In the genomic region with DNA sequence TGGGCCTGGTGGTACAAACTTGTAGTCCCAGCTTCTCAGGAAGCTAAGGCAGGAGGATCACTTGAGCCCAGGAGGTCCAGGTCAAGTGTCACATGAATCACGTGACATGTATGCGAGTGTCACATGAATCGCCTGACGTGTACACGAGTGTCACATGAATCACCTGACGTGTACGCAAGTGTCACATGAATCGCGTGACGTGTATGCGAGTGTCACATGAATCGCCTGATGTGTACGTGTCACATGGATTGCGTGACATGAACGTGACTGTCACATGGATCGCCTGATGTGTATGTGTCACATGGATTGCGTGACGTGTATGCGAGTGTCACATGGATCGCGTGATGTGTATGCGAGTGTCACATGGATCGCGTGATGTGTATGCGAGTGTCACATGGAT, we compare ENCODE assay signal across 21 cellular contexts. TPM values are rescaled to one million over a fixed set of nuclear protein-coding genes. Genes with fewer than 3 reads are reported as not detected.
"Had no signal": no experiment of that assay in that cellular context is flagged by ENCODE, and none has a peak within 500 bp of the region (broad histone marks: within the 10 kb centered on the region; RNA-seq: fewer than 3 reads in every experiment).

No MANE protein-coding gene starts in this region.

- H3K9me3 ChIP-seq: colonic mucosa, neutrophil, suprapubic skin, transverse colon, vagina had no signal

- H3K27me3 ChIP-seq: colonic mucosa, vagina had no signal

- H3K4me3 ChIP-seq: colonic mucosa, esophagus squamous epithelium, lung, sigmoid colon, spleen, suprapubic skin, transverse colon, vagina had no signal

- H3K27ac ChIP-seq: colonic mucosa, neutrophil, parathyroid adenoma, sigmoid colon, spleen, suprapubic skin, transverse colon, vagina had no signal

- DNase-seq: colonic mucosa; effector memory CD4-positive, alpha-beta T cell; esophagus squamous epithelium; left ventricle myocardium superior; natural killer cell; sigmoid colon; spleen; stimulated activated CD8-positive, alpha-beta memory T cell treated with anti-CD3 and anti-CD28 coated beads, Interleukin-4, amount 100 ng/mL, for 48 hours; stimulated activated naive CD4-positive, alpha-beta T cell; stimulated activated naive CD8-positive, alpha-beta T cell treated with anti-CD3 and anti-CD28 coated beads, Interleukin-15, amount 100 ng/mL, for 72 hours; transverse colon had no signal

- H2AFZ ChIP-seq: parathyroid adenoma had no signal

- ATAC-seq: left ventricle myocardium superior; natural killer cell; stimulated activated naive CD8-positive, alpha-beta T cell treated with anti-CD3 and anti-CD28 coated beads, Interleukin-15, amount 100 ng/mL, for 72 hours had no signal

- H3K9ac ChIP-seq: parathyroid adenoma had no signal

- H3K79me2 ChIP-seq: parathyroid adenoma had no signal

- FAIRE-seq: endothelial cell of umbilical vein, frontal cortex, keratinocyte had no signal

- H3K4me1 ChIP-seq: colonic mucosa, esophagus squamous epithelium, sigmoid colon, spleen, suprapubic skin, transverse colon, vagina had no signal

- H3K36me3 ChIP-seq: colonic mucosa, esophagus squamous epithelium, neutrophil, sigmoid colon, spleen, suprapubic skin, transverse colon, vagina had no signal

RNA-seq across cellular contexts. Expression of gene ADARB2, which starts 9.5 kb away (rescaled TPM):
- total RNA-seq: endothelial cell of umbilical vein, fibroblast of villous mesenchyme, ureter had no signal
- polyA plus RNA-seq: endothelial cell of umbilical vein, keratinocyte had no signal
